1 cellular context compared by ENCODE assay signal in the genomic region with DNA sequence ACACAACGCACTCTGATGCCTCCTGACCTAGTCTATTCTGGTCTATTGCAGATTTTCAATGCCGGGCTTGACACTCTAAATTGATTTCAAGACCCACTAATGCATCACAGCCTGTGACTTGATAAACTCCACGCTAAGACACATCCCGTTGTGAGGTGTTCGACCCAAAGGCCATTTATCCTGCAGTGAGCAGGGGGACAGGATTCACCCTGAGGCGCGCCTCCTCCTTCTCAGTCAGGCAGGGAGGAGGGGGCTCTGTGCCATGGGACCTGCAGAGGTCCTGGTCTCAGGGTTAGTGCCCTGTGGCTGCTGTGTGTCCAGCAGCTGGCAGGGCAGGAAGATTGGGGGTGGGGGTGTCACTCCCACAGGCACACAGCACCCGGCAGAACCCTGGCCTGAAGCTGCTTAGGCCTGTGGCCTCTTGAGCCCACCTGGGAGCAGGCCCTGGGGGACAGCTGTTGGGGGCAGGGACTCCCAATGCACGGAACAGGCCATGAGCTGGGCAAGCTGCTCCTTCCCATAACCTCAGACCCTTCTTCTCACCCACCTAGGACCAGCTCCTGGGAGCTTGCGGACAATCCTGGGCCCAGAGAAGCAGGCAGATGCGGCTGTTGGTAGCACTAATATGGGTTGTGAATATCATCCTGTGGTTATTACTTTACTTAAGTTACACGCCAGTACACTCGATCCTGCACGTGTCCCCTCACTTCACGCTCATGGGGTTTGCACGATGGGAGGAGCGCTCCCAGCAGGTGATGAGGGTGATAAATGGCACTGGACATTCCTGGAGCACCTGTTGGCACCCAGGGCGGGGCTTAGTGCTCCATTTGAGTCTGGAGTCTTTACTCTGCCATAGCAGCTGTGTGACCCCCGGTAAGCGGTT.
TF ChIP-seq lines count a peak whose summit lies in the region.

No MANE protein-coding gene starts in this region.

TF ChIP-seq in HepG2, 621 proteins besides CTCF, POLR2A, EP300 and RAD21:
- no peak for TF ChIP-seq ZNF383 (CRISPR knock-in tag; IDR thresholded peaks at IDR 0.05; ENCODE audit: borderline replicate concordance)
- 0 out of 2 replicates have a peak, but pooled peaks have one; percentile 26 for TF ChIP-seq ZNF768 (CRISPR knock-in tag; IDR thresholded peaks at IDR 0.05)
